ENCODE assay signal across 2 cellular contexts in genomic region chr10:73838827-73839226, GRCh38.
A peak's percentile ranks its signal among the peaks of the same experiment; 100 is the strongest.
TF ChIP-seq lines count a peak whose summit lies in the region.

No MANE protein-coding gene starts in this region.

TF ChIP-seq in IMR-90, 13 proteins besides CTCF, POLR2A, EP300 and RAD21:
- TF ChIP-seq RFX5 (IDR thresholded peaks at IDR 0.05; ENCODE audit: low read depth, low read length) (no peak), SMC3 (IDR thresholded peaks at IDR 0.05; ENCODE audit: low read depth, low read length) (no peak), USF2 (IDR thresholded peaks at IDR 0.05; ENCODE audit: low read depth, low read length) (no peak), MAFK (IDR thresholded peaks at IDR 0.05; ENCODE audit: low read depth, low read length) (no peak), CEBPB (IDR thresholded peaks at IDR 0.05; ENCODE audit: low read depth, low read length) (no peak), CHD1 (IDR thresholded peaks at IDR 0.05; ENCODE audit: low read depth, low read length) (no peak), RCOR1 (IDR thresholded peaks at IDR 0.05; ENCODE audit: insufficient replicate concordance, low read length) (no peak), ELK1 (IDR thresholded peaks at IDR 0.05; ENCODE audit: borderline replicate concordance, low read depth, low read length) (no peak), FOS (IDR thresholded peaks at IDR 0.05; ENCODE audit: low read depth, low read length) (no peak), MAZ (IDR thresholded peaks at IDR 0.05; ENCODE audit: borderline replicate concordance, low read depth, low read length) (no peak), MXI1 (IDR thresholded peaks at IDR 0.05; ENCODE audit: borderline replicate concordance, low read depth, low read length) (no peak), BHLHE40 (IDR thresholded peaks at IDR 0.05; ENCODE audit: low read depth, low read length) (no peak), NFE2L2 (IDR thresholded peaks at IDR 0.05; ENCODE audit: low read depth, low read length) (no peak)

TF ChIP-seq in K562, 482 proteins besides CTCF, POLR2A, EP300 and RAD21:
- TF ChIP-seq ZFP91 (CRISPR knock-in tag; IDR thresholded peaks at IDR 0.05) (no peak), KLF16 (IDR thresholded peaks at IDR 0.05) (no peak), TFAP4 (CRISPR knock-in tag; IDR thresholded peaks at IDR 0.05; ENCODE audit: borderline replicate concordance) (peak; percentile 31; the same call in 1 of the 2 replicates)
TF ChIP-seq in K562: peak in this region for 1.
